ENCODE assay signal across 11 cellular contexts in genomic region chr12:116657921-116658495, GRCh38.
DNase-seq lines count a peak whose midpoint lies in the region; TF ChIP-seq lines count a peak whose summit lies in the region.
"Had no signal": no experiment of that assay in that cellular context is flagged by ENCODE, and none has a peak within 500 bp of the region (broad histone marks: within the 10 kb centered on the region; RNA-seq: fewer than 3 reads in every experiment).

No MANE protein-coding gene starts in this region.

- peak overlapping the region; percentile 61 for H2AFZ ChIP-seq in ACC112 (ENCODE audit: low read length, unreplicated experiment)

- H3K27ac ChIP-seq in ACC112 (ENCODE audit: low read depth, low read length) (no peak overlapping the region), VCaP (peak overlapping the region; percentile 65)

- peak overlapping the region; percentile 20 for H3K4me3 Mint-ChIP-seq in progenitor cell of endocrine pancreas (ENCODE audit: low read depth)
- H3K4me3 Mint-ChIP-seq: activated CD8-positive, alpha-beta memory T cell treated with anti-CD3 and anti-CD28 coated beads, Interleukin-2, amount 10 ng/mL, durations not matched to agents 7 days and 5 days; CD4-positive, CD25-positive, alpha-beta regulatory T cell; stimulated activated memory B cell treated with anti-CD40 and anti-IgM and Interleukin-4, amounts not matched to agents 10 μg/mL and 1 μg/mL and 100 μg/mL, for 72 hours had no signal

- no peaks in the 10 kb centered on the region for H3K79me2 ChIP-seq in ACC112 (ENCODE audit: control insufficient read depth, insufficient read depth, low read length, unreplicated experiment)

- peak overlapping the region; percentile 89 for H3K27ac Mint-ChIP-seq in progenitor cell of endocrine pancreas
- H3K27ac Mint-ChIP-seq: activated CD8-positive, alpha-beta memory T cell treated with anti-CD3 and anti-CD28 coated beads, Interleukin-2, amount 10 ng/mL, durations not matched to agents 7 days and 5 days; CD4-positive, CD25-positive, alpha-beta regulatory T cell; stimulated activated memory B cell treated with anti-CD40 and anti-IgM and Interleukin-4, amounts not matched to agents 10 μg/mL and 1 μg/mL and 100 μg/mL, for 72 hours had no signal

- H3K27me3 ChIP-seq in ACC112 (ENCODE audit: insufficient read depth, low read length): peaks cover 5% of the 10 kb centered on the region; the same call in 1 of the 2 replicates

- no peaks in the 10 kb centered on the region for H3K36me3 Mint-ChIP-seq in progenitor cell of endocrine pancreas (ENCODE audit: insufficient read depth)
- H3K36me3 Mint-ChIP-seq: activated CD8-positive, alpha-beta memory T cell treated with anti-CD3 and anti-CD28 coated beads, Interleukin-2, amount 10 ng/mL, durations not matched to agents 7 days and 5 days; CD4-positive, CD25-positive, alpha-beta regulatory T cell; stimulated activated memory B cell treated with anti-CD40 and anti-IgM and Interleukin-4, amounts not matched to agents 10 μg/mL and 1 μg/mL and 100 μg/mL, for 72 hours had no signal

- peak overlapping the region; percentile 72 for H3K4me3 ChIP-seq in ACC112 (ENCODE audit: low read depth, low read length)
- peak overlapping the region; percentile 40 for H3K4me3 ChIP-seq in fibroblast of mammary gland (ENCODE audit: control insufficient read depth, low read depth, low read length)

- DNase-seq in fibroblast of mammary gland (ENCODE audit: low read depth) (no peak), progenitor cell of endocrine pancreas (ENCODE audit: low spot score, unreplicated experiment) (no peak), RKO (ENCODE audit: low spot score) (no peak), NCI-H446 (lab: John Stamatoyannopoulos, UW) (no peak), HCEC 1CT (no peak), SW480 (ENCODE audit: low spot score) (no peak)
- DNase-seq: activated CD8-positive, alpha-beta memory T cell treated with anti-CD3 and anti-CD28 coated beads, Interleukin-2, amount 10 ng/mL, durations not matched to agents 7 days and 5 days; CD4-positive, CD25-positive, alpha-beta regulatory T cell had no signal

- peaks cover 7% of the 10 kb centered on the region for H3K9me3 Mint-ChIP-seq in progenitor cell of endocrine pancreas (ENCODE audit: low read depth)

- TF ChIP-seq CTCF in VCaP (conservative IDR thresholded peaks at IDR 0.05): no peak
- no peak for TF ChIP-seq CTCF in fibroblast of mammary gland (conservative IDR thresholded peaks at IDR 0.05; ENCODE audit: control insufficient read depth, insufficient read depth, low read depth, low read length)
- TF ChIP-seq CTCF in progenitor cell of endocrine pancreas (IDR thresholded peaks at IDR 0.05; ENCODE audit: unreplicated experiment): no peak

- H3K36me3 ChIP-seq in ACC112 (ENCODE audit: insufficient read depth, low read length): no peaks in the 10 kb centered on the region

- peaks cover 3% of the 10 kb centered on the region for H3K27me3 Mint-ChIP-seq in progenitor cell of endocrine pancreas

- peaks cover 14% of the 10 kb centered on the region for H3K4me1 ChIP-seq in ACC112 (ENCODE audit: control insufficient read depth, insufficient read depth, low read length, unreplicated experiment)

- peaks cover 23% of the 10 kb centered on the region for H3K4me1 Mint-ChIP-seq in progenitor cell of endocrine pancreas (ENCODE audit: low read depth)
- H3K4me1 Mint-ChIP-seq: activated CD8-positive, alpha-beta memory T cell treated with anti-CD3 and anti-CD28 coated beads, Interleukin-2, amount 10 ng/mL, durations not matched to agents 7 days and 5 days; CD4-positive, CD25-positive, alpha-beta regulatory T cell had no signal
